Comparison of ENCODE assay signal across 14 cellular contexts in genomic region chr16:14014284-14014625, GRCh38. TPM values are rescaled to one million over a fixed set of nuclear protein-coding genes. Genes with fewer than 3 reads are reported as not detected.
DNase-seq lines count a peak whose midpoint lies in the region; ATAC-seq and TF ChIP-seq lines count a peak whose summit lies in the region.
"Had no signal": no experiment of that assay in that cellular context is flagged by ENCODE, and none has a peak within 500 bp of the region (broad histone marks: within the 10 kb centered on the region; RNA-seq: fewer than 3 reads in every experiment).

No MANE protein-coding gene starts in this region.

- H3K4me3 ChIP-seq in Peyer's patch = no peak overlapping the region
- H3K4me3 ChIP-seq: spleen had no signal

- H3K27me3 ChIP-seq in Peyer's patch = no peaks in the 10 kb centered on the region

- H3K27ac ChIP-seq in Peyer's patch (peak overlapping the region; percentile 6 to 71 (median 48)), caudate nucleus (ENCODE audit: low read depth, low read length) (peak overlapping the region; percentile 22)

- no peak for DNase-seq in Peyer's patch
- no peak for DNase-seq in caudate nucleus (lab: John Stamatoyannopoulos, UW)
- DNase-seq in nephron progenitor cell = no peak
- DNase-seq in type B pancreatic cell (ENCODE audit: extremely low spot score, unreplicated experiment) = no peak
- no peak for DNase-seq in HCEC 1CT
- DNase-seq in amygdala (lab: John Stamatoyannopoulos, UW) = no peak
- DNase-seq: CD4-positive, alpha-beta memory T cell; erythroblast; spleen had no signal

- no peaks in the 10 kb centered on the region for H3K36me3 ChIP-seq in Peyer's patch
- H3K36me3 ChIP-seq: spleen had no signal

- no peak for TF ChIP-seq CTCF in Peyer's patch (IDR thresholded peaks at IDR 0.05)
- TF ChIP-seq CTCF in nephron progenitor cell (IDR thresholded peaks at IDR 0.05) = no peak
- no peak for TF ChIP-seq CTCF in type B pancreatic cell (conservative IDR thresholded peaks at IDR 0.05)

- peaks cover 8% of the 10 kb centered on the region for H3K27me3 Mint-ChIP-seq in nephron progenitor cell (ENCODE audit: low read depth, poor library complexity)
- H3K27me3 Mint-ChIP-seq in type B pancreatic cell = peaks cover 16% of the 10 kb centered on the region

- H3K27ac Mint-ChIP-seq in nephron progenitor cell (peak overlapping the region; percentile 88), type B pancreatic cell (peak overlapping the region; percentile 76)
- H3K27ac Mint-ChIP-seq: activated naive CD4-positive, alpha-beta T cell treated with anti-CD3 and anti-CD28 coated beads, Interleukin-2, amount 50 U/mL, for 72 hours; CD4-positive, alpha-beta memory T cell; natural killer cell treated with Interleukin-12 subunit alpha and Interleukin-12 subunit beta and Interleukin-15 and Interleukin-18, amount 100 ng/mL, for 72 hours; T-helper 1 cell treated with Interleukin-12 subunit alpha and Interleukin-12 subunit beta and Interleukin-4 antibody, amounts not matched to agents 30 μg/mL and 1 μg/mL, for 36 hours had no signal

- H3K4me1 ChIP-seq in Peyer's patch = peaks cover 0 to 4% (median 0%) of the 10 kb centered on the region in 4 donors

- H3K4me1 Mint-ChIP-seq in nephron progenitor cell (peaks cover 51% of the 10 kb centered on the region), type B pancreatic cell (ENCODE audit: unreplicated experiment) (peaks cover 48% of the 10 kb centered on the region)
- H3K4me1 Mint-ChIP-seq: CD4-positive, alpha-beta memory T cell had no signal

- no peak for TF ChIP-seq POLR2A in Peyer's patch (IDR thresholded peaks at IDR 0.05)

- no peak for ATAC-seq in GM18858 (IDR thresholded peaks at IDR 0.05; ENCODE audit: unreplicated experiment)
- ATAC-seq: activated CD4-positive, CD25-positive, alpha-beta regulatory T cell treated with anti-CD3 and anti-CD28 coated beads, Interleukin-2, amount 50 U/mL, for 24 hours; activated naive CD4-positive, alpha-beta T cell treated with anti-CD3 and anti-CD28 coated beads, Interleukin-2, amount 50 U/mL, for 72 hours; natural killer cell treated with Interleukin-12 subunit alpha and Interleukin-12 subunit beta and Interleukin-15 and Interleukin-18, amount 100 ng/mL, for 72 hours had no signal

- H3K9me3 Mint-ChIP-seq in nephron progenitor cell (no peaks in the 10 kb centered on the region), type B pancreatic cell (no peaks in the 10 kb centered on the region)
- H3K9me3 Mint-ChIP-seq: activated naive CD4-positive, alpha-beta T cell treated with anti-CD3 and anti-CD28 coated beads, Interleukin-2, amount 50 U/mL, for 72 hours; CD4-positive, alpha-beta memory T cell; natural killer cell treated with Interleukin-12 subunit alpha and Interleukin-12 subunit beta and Interleukin-15 and Interleukin-18, amount 100 ng/mL, for 72 hours; T-helper 1 cell treated with Interleukin-12 subunit alpha and Interleukin-12 subunit beta and Interleukin-4 antibody, amounts not matched to agents 30 μg/mL and 1 μg/mL, for 36 hours had no signal

- H3K9me3 ChIP-seq in Peyer's patch = no peaks in the 10 kb centered on the region
- H3K9me3 ChIP-seq: spleen had no signal

- no peak overlapping the region for H3K4me3 Mint-ChIP-seq in nephron progenitor cell
- peak overlapping the region; percentile 60 for H3K4me3 Mint-ChIP-seq in type B pancreatic cell
- H3K4me3 Mint-ChIP-seq: CD4-positive, alpha-beta memory T cell; natural killer cell treated with Interleukin-12 subunit alpha and Interleukin-12 subunit beta and Interleukin-15 and Interleukin-18, amount 100 ng/mL, for 72 hours; T-helper 1 cell treated with Interleukin-12 subunit alpha and Interleukin-12 subunit beta and Interleukin-4 antibody, amounts not matched to agents 30 μg/mL and 1 μg/mL, for 36 hours had no signal

- no peaks in the 10 kb centered on the region for H3K36me3 Mint-ChIP-seq in nephron progenitor cell (ENCODE audit: low read depth)
- no peaks in the 10 kb centered on the region for H3K36me3 Mint-ChIP-seq in type B pancreatic cell
- H3K36me3 Mint-ChIP-seq: activated naive CD4-positive, alpha-beta T cell treated with anti-CD3 and anti-CD28 coated beads, Interleukin-2, amount 50 U/mL, for 72 hours; CD4-positive, alpha-beta memory T cell; natural killer cell treated with Interleukin-12 subunit alpha and Interleukin-12 subunit beta and Interleukin-15 and Interleukin-18, amount 100 ng/mL, for 72 hours had no signal

RNA-seq across cellular contexts. Expression of gene MRTFB, which starts 56.9 kb away (rescaled TPM):
- 100 to 1,000 TPM in 1 of 4 donors, 10 to 100 TPM in 3; 42.2 to 136 (median 68.7) TPM for total RNA-seq in Peyer's patch
- 43.2 and 61.0 TPM in 2 replicates for total RNA-seq in type B pancreatic cell (ENCODE audit: low replicate concordance)
